ENCODE assay signal across 21 cellular contexts in genomic region chr9:105118646-105119045, GRCh38.
A peak's percentile ranks its signal among the peaks of the same experiment; 100 is the strongest.
DNase-seq lines count a peak whose midpoint lies in the region; ATAC-seq, FAIRE-seq and TF ChIP-seq lines count a peak whose summit lies in the region.
"Had no signal": no experiment of that assay in that cellular context is flagged by ENCODE, and none has a peak within 500 bp of the region (broad histone marks: within the 10 kb centered on the region; RNA-seq: fewer than 3 reads in every experiment).

No MANE protein-coding gene starts in this region.

- H2AFZ ChIP-seq in H1 (ENCODE audit: low read length) (0 out of 2 replicates have a peak overlapping the region, but pooled peaks have one; percentile 46), neural progenitor cell (replicated peaks) (no peak overlapping the region)

- DNase-seq in Calu3 (peak; percentile 28), MV-4-11 (lab: John Stamatoyannopoulos, UW) (peak; percentile 13), H1 (ENCODE audit: low read depth in 1 of 2, low spot score in 2 of 2) (no peak), neural progenitor cell (ENCODE audit: low spot score) (no peak)
- DNase-seq in stimulated activated CD4-positive, alpha-beta T cell treated with anti-CD3 and anti-CD28 coated beads, Interleukin-4, amount 100 ng/mL, for 1 hour: no peak
- no peak for DNase-seq in activated T-helper 1 cell treated with anti-CD3 and anti-CD28 coated beads, Interleukin-12 subunit alpha, Interleukin-12 subunit beta, Interleukin-2, Interleukin-4 antibody, amounts not matched to agents 30 ng/mL and 10 ng/mL and 1 ng/mL, durations not matched to agents 14 hours and 24 hours and 36 hours (ENCODE audit: low spot score)
- no peak for DNase-seq in activated CD4-positive, alpha-beta T cell treated with anti-CD3 and anti-CD28 coated beads, Interleukin-2, amount 10 ng/mL, durations not matched to agents 7 days and 5 days
- DNase-seq: activated naive CD4-positive, alpha-beta T cell treated with anti-CD3 and anti-CD28 coated beads, Interleukin-2, amount 10 ng/mL, durations not matched to agents 7 days and 5 days; activated T-cell treated with anti-CD3 and anti-CD28 coated beads, Interleukin-2, amount 50 U/mL, for 1 hour; COR-L47; foreskin melanocyte; lower lobe of right lung; NCI-H1694 treated with DMSO at 0.1 percent for 48 hours; SK-N-SH had no signal

- no peak overlapping the region for H2BK15ac ChIP-seq in H1 (ENCODE audit: low read length)

- H3K79me1 ChIP-seq in H1 (ENCODE audit: low read depth, low read length): no peaks in the 10 kb centered on the region

- H3K56ac ChIP-seq in H1 (replicated peaks; ENCODE audit: insufficient read length, low read depth, low read length): no peak overlapping the region

- intact Hi-C loops in Calu3 (cut with micrococcal nuclease; ENCODE audit: unreplicated experiment): no loop called here
- intact Hi-C loops in activated T-helper 1 cell treated with anti-CD3 and anti-CD28 coated beads, Interleukin-12 subunit alpha, Interleukin-12 subunit beta, Interleukin-2, Interleukin-4 antibody, amounts not matched to agents 30 ng/mL and 10 ng/mL and 1 ng/mL, durations not matched to agents 14 hours and 24 hours and 36 hours (cut with micrococcal nuclease): no loop called here

- H4K5ac ChIP-seq in H1 (ENCODE audit: insufficient read length, low read depth, low read length): no peak overlapping the region

- peaks cover 4 to 6% (median 5%) of the 10 kb centered on the region in 4 experiments; a peak in 5 of 7 replicates for H3K4me1 ChIP-seq in H1 (replicated peaks in 1 of 4; ENCODE audit: control insufficient read depth in 3 of 4, insufficient read depth in 4 of 4, low read length in 3 of 4)
- peaks cover 11% of the 10 kb centered on the region for H3K4me1 ChIP-seq in neural progenitor cell
- H3K4me1 ChIP-seq: right atrium auricular region had no signal

- H3K36me3 ChIP-seq in H1 (ENCODE audit: control insufficient read depth in 2 of 4, insufficient read depth in 4 of 4, low read length in 3 of 4) (no peaks in the 10 kb centered on the region), neural progenitor cell (no peaks in the 10 kb centered on the region)
- H3K36me3 ChIP-seq: lower lobe of right lung, right atrium auricular region had no signal

- BruUV-seq in Calu3 (replicated peaks; lab: Mats Ljungman, UMichigan): no TSS peak

- WGBS in H1 (ENCODE audit: extremely low coverage in 1 of 2, insufficient coverage in 1 of 2, insufficient read length in 1 of 2, insufficient replicate concordance in 2 of 2, low coverage in 1 of 2, low lambda C conversion rate in 2 of 2, missing lambda C conversion rate in 1 of 2), 2 experiments: 84% methylated on average over 5 of the region's 5 CpGs; no CpG with 5 or more reads in 1 of the 2 experiments

- no peak overlapping the region for H3K14ac ChIP-seq in H1 (ENCODE audit: insufficient read length)

- H3K9me3 Mint-ChIP-seq in Calu3 (ENCODE audit: low read depth, unreplicated experiment) (no peaks in the 10 kb centered on the region), neural progenitor cell (peaks cover 3% of the 10 kb centered on the region)
- no peaks in the 10 kb centered on the region for H3K9me3 Mint-ChIP-seq in activated T-helper 1 cell treated with anti-CD3 and anti-CD28 coated beads, Interleukin-12 subunit alpha, Interleukin-12 subunit beta, Interleukin-2, Interleukin-4 antibody, amounts not matched to agents 30 ng/mL and 10 ng/mL and 1 ng/mL, durations not matched to agents 14 hours and 24 hours and 36 hours
- H3K9me3 Mint-ChIP-seq in activated CD4-positive, alpha-beta T cell treated with anti-CD3 and anti-CD28 coated beads, Interleukin-2, amount 10 ng/mL, durations not matched to agents 7 days and 5 days: no peaks in the 10 kb centered on the region
- H3K9me3 Mint-ChIP-seq: activated naive CD4-positive, alpha-beta T cell treated with anti-CD3 and anti-CD28 coated beads, Interleukin-2, amount 10 ng/mL, durations not matched to agents 7 days and 5 days; central memory CD8-positive, alpha-beta T cell; T-helper 2 cell treated with Interferon-gamma antibody and Interleukin-4, amounts not matched to agents 5 μg/mL and 100 μg/mL, for 36 hours had no signal

- CTCF ChIA-PET in Calu3 (lab: Charles Lee) (no interaction called here), H1 (lab: Charles Lee; ENCODE audit: partially characterized antibody) (interaction anchor here (0.9 to 1.6 kb wide), 4 partner anchors 9 to 30 kb away, joined by 3 to 4 read pairs (median 3); no protein-coding TSS in a partner anchor)
- CTCF ChIA-PET in activated CD4-positive, alpha-beta T cell treated with anti-CD3 and anti-CD28 coated beads, Interleukin-2, amount 10 ng/mL, durations not matched to agents 7 days and 5 days (lab: Charles Lee): interaction anchor here (1.5 kb wide), 2 partner anchors 9 to 22 kb away, joined by 3 to 4 read pairs; no protein-coding TSS in a partner anchor

- TF ChIP-seq POLR2A in H1 (IDR thresholded peaks at IDR 0.05; ENCODE audit: control extremely low read depth in 1 of 2, low read depth in 2 of 2, low read length in 2 of 2): no peak

- H3K18ac ChIP-seq in H1 (ENCODE audit: extremely low read depth, low read length): no peak overlapping the region

- peaks cover 2 to 4% of the 10 kb centered on the region in 2 experiments; a peak in 2 of 4 replicates for H3K9me3 ChIP-seq in H1 (ENCODE audit: insufficient read depth in 2 of 2, low read depth in 1 of 2, low read length in 1 of 2)
- no peaks in the 10 kb centered on the region for H3K9me3 ChIP-seq in neural progenitor cell (ENCODE audit: low read depth)
- H3K9me3 ChIP-seq: lower lobe of right lung, right atrium auricular region, SK-N-SH had no signal

- H3K4me1 Mint-ChIP-seq in Calu3 (ENCODE audit: low read depth, unreplicated experiment): no peaks in the 10 kb centered on the region
- peaks cover 37% of the 10 kb centered on the region for H3K4me1 Mint-ChIP-seq in neural progenitor cell
- peaks cover 23% of the 10 kb centered on the region for H3K4me1 Mint-ChIP-seq in activated T-helper 1 cell treated with anti-CD3 and anti-CD28 coated beads, Interleukin-12 subunit alpha, Interleukin-12 subunit beta, Interleukin-2, Interleukin-4 antibody, amounts not matched to agents 30 ng/mL and 10 ng/mL and 1 ng/mL, durations not matched to agents 14 hours and 24 hours and 36 hours (ENCODE audit: low read depth)
- H3K4me1 Mint-ChIP-seq in activated CD4-positive, alpha-beta T cell treated with anti-CD3 and anti-CD28 coated beads, Interleukin-2, amount 10 ng/mL, durations not matched to agents 7 days and 5 days: peaks cover 31% of the 10 kb centered on the region

- H2AK5ac ChIP-seq in H1 (ENCODE audit: low read depth, low read length): no peak overlapping the region

- 0 out of 2 replicates have a peak overlapping the region, but pooled peaks have one; percentile 3 for H2BK12ac ChIP-seq in H1 (ENCODE audit: low read depth, low read length)

- no peak overlapping the region for H3K23ac ChIP-seq in H1 (ENCODE audit: insufficient read length)

- no peak overlapping the region for H2BK20ac ChIP-seq in H1 (ENCODE audit: low read length)

- H3F3A ChIP-seq in neural progenitor cell (ENCODE audit: low read depth): no peaks in the 10 kb centered on the region

- no peak overlapping the region for H3K4ac ChIP-seq in H1 (replicated peaks; ENCODE audit: insufficient read length, low read depth, low read length)

- H3K9ac ChIP-seq in H1 (replicated peaks in 1 of 4; ENCODE audit: extremely low read depth in 1 of 4, low read depth in 3 of 4, low read length in 3 of 4) (no peak overlapping the region; a peak in 1 of 7 replicates), neural progenitor cell (no peak overlapping the region)
- H3K9ac ChIP-seq: SK-N-SH had no signal

- H3K4me2 ChIP-seq in H1 (ENCODE audit: insufficient read depth in 1 of 2, low read depth in 2 of 2, low read length in 2 of 2): no peak overlapping the region
- no peak overlapping the region for H3K4me2 ChIP-seq in neural progenitor cell
- H3K4me2 ChIP-seq: SK-N-SH had no signal

- TF ChIP-seq RAD21 in H1 (IDR thresholded peaks at IDR 0.05 in 1 of 2, conservative IDR thresholded peaks at IDR 0.05 in 1 of 2; ENCODE audit: low read depth in 2 of 2, low read length in 2 of 2): no peak

- H3K27me3 ChIP-seq in H1 (replicated peaks in 1 of 4; ENCODE audit: control insufficient read depth in 3 of 4, extremely low read depth in 1 of 4, insufficient read depth in 3 of 4, low read length in 3 of 4) (no peaks in the 10 kb centered on the region), neural progenitor cell (no peaks in the 10 kb centered on the region)
- H3K27me3 ChIP-seq: right atrium auricular region had no signal

- H3K36me3 Mint-ChIP-seq in Calu3 (ENCODE audit: insufficient read depth, unreplicated experiment) (no peaks in the 10 kb centered on the region), neural progenitor cell (no peaks in the 10 kb centered on the region)
- H3K36me3 Mint-ChIP-seq in activated T-helper 1 cell treated with anti-CD3 and anti-CD28 coated beads, Interleukin-12 subunit alpha, Interleukin-12 subunit beta, Interleukin-2, Interleukin-4 antibody, amounts not matched to agents 30 ng/mL and 10 ng/mL and 1 ng/mL, durations not matched to agents 14 hours and 24 hours and 36 hours (ENCODE audit: low read depth): no peaks in the 10 kb centered on the region
- no peaks in the 10 kb centered on the region for H3K36me3 Mint-ChIP-seq in activated CD4-positive, alpha-beta T cell treated with anti-CD3 and anti-CD28 coated beads, Interleukin-2, amount 10 ng/mL, durations not matched to agents 7 days and 5 days (ENCODE audit: low read depth)
- H3K36me3 Mint-ChIP-seq: activated naive CD4-positive, alpha-beta T cell treated with anti-CD3 and anti-CD28 coated beads, Interleukin-2, amount 10 ng/mL, durations not matched to agents 7 days and 5 days had no signal

- POLR2A ChIA-PET in H1 (lab: Charles Lee; ENCODE audit: partially characterized antibody): interaction anchor here (0.6 kb wide), 1 partner anchor 125 kb away, joined by 3 read pairs; no protein-coding TSS in a partner anchor
- POLR2A ChIA-PET in activated CD4-positive, alpha-beta T cell treated with anti-CD3 and anti-CD28 coated beads, Interleukin-2, amount 10 ng/mL, durations not matched to agents 7 days and 5 days (lab: Charles Lee): no interaction called here

- no peak overlapping the region for H3K27ac Mint-ChIP-seq in Calu3 (ENCODE audit: unreplicated experiment)
- H3K27ac Mint-ChIP-seq in neural progenitor cell: peak overlapping the region; percentile 98
- no peak overlapping the region for H3K27ac Mint-ChIP-seq in activated T-helper 1 cell treated with anti-CD3 and anti-CD28 coated beads, Interleukin-12 subunit alpha, Interleukin-12 subunit beta, Interleukin-2, Interleukin-4 antibody, amounts not matched to agents 30 ng/mL and 10 ng/mL and 1 ng/mL, durations not matched to agents 14 hours and 24 hours and 36 hours
- no peak overlapping the region for H3K27ac Mint-ChIP-seq in activated CD4-positive, alpha-beta T cell treated with anti-CD3 and anti-CD28 coated beads, Interleukin-2, amount 10 ng/mL, durations not matched to agents 7 days and 5 days
- H3K27ac Mint-ChIP-seq: activated naive CD4-positive, alpha-beta T cell treated with anti-CD3 and anti-CD28 coated beads, Interleukin-2, amount 10 ng/mL, durations not matched to agents 7 days and 5 days; T-helper 2 cell treated with Interferon-gamma antibody and Interleukin-4, amounts not matched to agents 5 μg/mL and 100 μg/mL, for 36 hours had no signal

- no peaks in the 10 kb centered on the region for H3K23me2 ChIP-seq in H1 (ENCODE audit: low read depth, low read length)

- H4K91ac ChIP-seq in H1 (replicated peaks; ENCODE audit: insufficient read length, low read length): no peak overlapping the region

- no peak overlapping the region for H2BK120ac ChIP-seq in H1 (replicated peaks; ENCODE audit: low read depth, low read length)

- H4K8ac ChIP-seq in H1 (ENCODE audit: extremely low read depth, insufficient read depth, low read length): no peak overlapping the region

- no peak for TF ChIP-seq EP300 in H1 (IDR thresholded peaks at IDR 0.05; ENCODE audit: borderline replicate concordance in 1 of 2, low read depth in 2 of 2, low read length in 2 of 2)

- H3K4me3 Mint-ChIP-seq in Calu3 (ENCODE audit: low read depth, unreplicated experiment) (no peak overlapping the region), neural progenitor cell (peak overlapping the region; percentile 60)
- H3K4me3 Mint-ChIP-seq in activated T-helper 1 cell treated with anti-CD3 and anti-CD28 coated beads, Interleukin-12 subunit alpha, Interleukin-12 subunit beta, Interleukin-2, Interleukin-4 antibody, amounts not matched to agents 30 ng/mL and 10 ng/mL and 1 ng/mL, durations not matched to agents 14 hours and 24 hours and 36 hours: no peak overlapping the region
- H3K4me3 Mint-ChIP-seq in activated CD4-positive, alpha-beta T cell treated with anti-CD3 and anti-CD28 coated beads, Interleukin-2, amount 10 ng/mL, durations not matched to agents 7 days and 5 days: no peak overlapping the region
- H3K4me3 Mint-ChIP-seq: activated naive CD4-positive, alpha-beta T cell treated with anti-CD3 and anti-CD28 coated beads, Interleukin-2, amount 10 ng/mL, durations not matched to agents 7 days and 5 days; central memory CD8-positive, alpha-beta T cell; T-helper 2 cell treated with Interferon-gamma antibody and Interleukin-4, amounts not matched to agents 5 μg/mL and 100 μg/mL, for 36 hours had no signal

- TF ChIP-seq CTCF in Calu3 (IDR thresholded peaks at IDR 0.05; ENCODE audit: unreplicated experiment): no peak
- no peak for TF ChIP-seq CTCF in H1 (IDR thresholded peaks at IDR 0.05; ENCODE audit: control extremely low read depth in 1 of 3, insufficient read depth in 1 of 3, low read depth in 1 of 3, low read length in 3 of 3)
- TF ChIP-seq CTCF in neural progenitor cell (IDR thresholded peaks at IDR 0.05): no peak

- H2BK5ac ChIP-seq in H1 (ENCODE audit: low read depth, low read length): no peak overlapping the region

- H3K79me2 ChIP-seq in H1 (ENCODE audit: control insufficient read depth in 1 of 2, insufficient read depth in 2 of 2, low read length in 2 of 2): no peaks in the 10 kb centered on the region
- no peaks in the 10 kb centered on the region for H3K79me2 ChIP-seq in neural progenitor cell (ENCODE audit: low read depth)

- H3K27me3 Mint-ChIP-seq in Calu3 (ENCODE audit: unreplicated experiment) (no peaks in the 10 kb centered on the region), neural progenitor cell (ENCODE audit: insufficient read depth, low read depth) (peaks cover 8% of the 10 kb centered on the region)
- peaks cover 4% of the 10 kb centered on the region for H3K27me3 Mint-ChIP-seq in activated T-helper 1 cell treated with anti-CD3 and anti-CD28 coated beads, Interleukin-12 subunit alpha, Interleukin-12 subunit beta, Interleukin-2, Interleukin-4 antibody, amounts not matched to agents 30 ng/mL and 10 ng/mL and 1 ng/mL, durations not matched to agents 14 hours and 24 hours and 36 hours (ENCODE audit: insufficient read depth)
- H3K27me3 Mint-ChIP-seq in activated CD4-positive, alpha-beta T cell treated with anti-CD3 and anti-CD28 coated beads, Interleukin-2, amount 10 ng/mL, durations not matched to agents 7 days and 5 days: no peaks in the 10 kb centered on the region

- H4K20me1 ChIP-seq in H1 (replicated peaks in 1 of 2; ENCODE audit: control insufficient read depth in 1 of 2, insufficient read depth in 2 of 2, low read length in 2 of 2) (no peaks in the 10 kb centered on the region), neural progenitor cell (ENCODE audit: low read depth) (no peaks in the 10 kb centered on the region)

- no peak for ATAC-seq in GM19463 (IDR thresholded peaks at IDR 0.05; ENCODE audit: unreplicated experiment)
- ATAC-seq: lower lobe of right lung had no signal

- no peak overlapping the region for H3K27ac ChIP-seq in H1 (ENCODE audit: low read depth, low read length)
- no peak overlapping the region for H3K27ac ChIP-seq in neural progenitor cell
- H3K27ac ChIP-seq: HL-60, lower lobe of right lung, right atrium auricular region had no signal

- FAIRE-seq in H1 (lab: Jason Lieb, UNC): no peak
- FAIRE-seq: GM12892, keratinocyte had no signal

- H3K4me3 ChIP-seq in H1 (ENCODE audit: extremely low read depth in 1 of 4, insufficient read depth in 2 of 4, low read depth in 3 of 4, low read length in 4 of 4): no peak overlapping the region
- H3K4me3 ChIP-seq in neural progenitor cell: no peak overlapping the region
- H3K4me3 ChIP-seq: lower lobe of right lung, right atrium auricular region had no signal

Comparison
In these comparisons a context has a peak if more than half of its experiments do, and no peak if none do; other contexts are left out.
1. DNase-seq: peak in Calu3 (single experiment) and MV-4-11 (single experiment); none in H1 (0 of 2), neural progenitor cell (single experiment), stimulated activated CD4-positive, alpha-beta T cell treated with anti-CD3 and anti-CD28 coated beads, Interleukin-4, amount 100 ng/mL, for 1 hour (single experiment), activated T-helper 1 cell treated with anti-CD3 and anti-CD28 coated beads, Interleukin-12 subunit alpha, Interleukin-12 subunit beta, Interleukin-2, Interleukin-4 antibody, amounts not matched to agents 30 ng/mL and 10 ng/mL and 1 ng/mL, durations not matched to agents 14 hours and 24 hours and 36 hours (single experiment) and activated CD4-positive, alpha-beta T cell treated with anti-CD3 and anti-CD28 coated beads, Interleukin-2, amount 10 ng/mL, durations not matched to agents 7 days and 5 days (single experiment).